9 cellular contexts compared by ENCODE assay signal in the genomic region with DNA sequence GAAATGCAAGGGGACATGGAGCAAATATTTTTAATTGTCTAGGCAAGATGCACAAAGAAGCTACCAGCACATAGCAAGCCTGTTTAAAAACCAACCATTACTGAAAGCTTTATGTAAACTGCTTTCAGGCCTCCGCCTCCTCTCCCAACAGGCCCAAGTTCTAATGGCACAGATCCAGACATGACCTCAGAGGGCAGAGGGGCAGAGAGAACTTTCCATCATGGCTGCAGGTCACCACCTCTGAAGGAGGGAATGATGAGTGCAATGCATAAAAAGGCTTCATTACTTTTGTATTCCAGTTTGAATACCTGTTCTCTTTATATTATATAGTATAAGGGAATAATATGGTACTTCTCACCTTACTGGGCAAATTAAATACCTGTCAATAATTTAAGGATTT. TPM values are rescaled to one million over a fixed set of nuclear protein-coding genes. Genes with fewer than 3 reads are reported as not detected.
DNase-seq lines count a peak whose midpoint lies in the region; ATAC-seq lines count a peak whose summit lies in the region.
"Had no signal": no experiment of that assay in that cellular context is flagged by ENCODE, and none has a peak within 500 bp of the region (broad histone marks: within the 10 kb centered on the region; RNA-seq: fewer than 3 reads in every experiment).

No MANE protein-coding gene starts in this region.

- DNase-seq in activated naive CD8-positive, alpha-beta T cell treated with anti-CD3 and anti-CD28 coated beads, Interleukin-2, amount 10 ng/mL, durations not matched to agents 7 days and 5 days: no peak
- peak; percentile 61 for DNase-seq in inferior parietal cortex (ENCODE audit: extremely low spot score)
- DNase-seq in stimulated activated naive B cell treated with anti-CD40 and anti-IgM and Interleukin-4, amounts not matched to agents 10 μg/mL and 1 μg/mL and 100 μg/mL, for 72 hours: no peak
- no peak for DNase-seq in stimulated activated CD4-positive, alpha-beta T cell treated with anti-CD3 and anti-CD28 coated beads, Interleukin-12 subunit alpha, Interleukin-12 subunit beta, amount 100 ng/mL, for 4 hours
- DNase-seq in NCI-H1048 (lab: John Stamatoyannopoulos, UW): no peak
- DNase-seq in NCI-H345 treated with DMSO at 0.1 percent for 48 hours (lab: John Stamatoyannopoulos, UW; ENCODE audit: unreplicated experiment): no peak

- H3K36me3 Mint-ChIP-seq in activated naive CD8-positive, alpha-beta T cell treated with anti-CD3 and anti-CD28 coated beads, Interleukin-2, amount 10 ng/mL, durations not matched to agents 7 days and 5 days: peaks cover 55% of the 10 kb centered on the region
- peaks cover 33 to 45% of the 10 kb centered on the region in 2 donors for H3K36me3 Mint-ChIP-seq in stimulated activated naive B cell treated with anti-CD40 and anti-IgM and Interleukin-4, amounts not matched to agents 10 μg/mL and 1 μg/mL and 100 μg/mL, for 72 hours

- no peak overlapping the region for H3K9ac ChIP-seq in HUES6 (ENCODE audit: low read length)

- H3K36me3 ChIP-seq in HUES6 (ENCODE audit: control insufficient read depth, insufficient read depth, low read length): peaks cover 100% of the 10 kb centered on the region

- no peaks in the 10 kb centered on the region for H3K9me3 Mint-ChIP-seq in activated naive CD8-positive, alpha-beta T cell treated with anti-CD3 and anti-CD28 coated beads, Interleukin-2, amount 10 ng/mL, durations not matched to agents 7 days and 5 days
- H3K9me3 Mint-ChIP-seq in stimulated activated naive B cell treated with anti-CD40 and anti-IgM and Interleukin-4, amounts not matched to agents 10 μg/mL and 1 μg/mL and 100 μg/mL, for 72 hours: no peaks in the 10 kb centered on the region

- H3K27me3 ChIP-seq in HUES6 (ENCODE audit: control insufficient read depth, insufficient read depth, low read length): no peaks in the 10 kb centered on the region

- peaks cover 11% of the 10 kb centered on the region; the same call in 1 of the 2 replicates for H3K4me1 ChIP-seq in HUES6 (ENCODE audit: control insufficient read depth, insufficient read depth, low read length)

- H3K27ac ChIP-seq in HUES6 (ENCODE audit: low read depth, low read length): peak overlapping the region; percentile 49; the same call in 1 of the 2 replicates

- no peak for ATAC-seq in activated naive CD8-positive, alpha-beta T cell treated with anti-CD3 and anti-CD28 coated beads, Interleukin-2, amount 10 ng/mL, durations not matched to agents 7 days and 5 days (ENCODE audit: low read depth)
- ATAC-seq in stimulated activated naive B cell treated with anti-CD40 and anti-IgM and Interleukin-4, amounts not matched to agents 10 μg/mL and 1 μg/mL and 100 μg/mL, for 72 hours (replicated peaks): no peak
- ATAC-seq in HG03097 (IDR thresholded peaks at IDR 0.05; ENCODE audit: low FRiP score, unreplicated experiment): no peak

- POLR2A ChIA-PET in activated naive CD8-positive, alpha-beta T cell treated with anti-CD3 and anti-CD28 coated beads, Interleukin-2, amount 10 ng/mL, durations not matched to agents 7 days and 5 days (lab: Charles Lee): interaction anchor here (0.6 to 1.8 kb wide), 5 partner anchors 8 to 41 kb away, joined by 3 to 6 read pairs (median 3); no protein-coding TSS in a partner anchor

- no peaks in the 10 kb centered on the region for H3K27me3 Mint-ChIP-seq in activated naive CD8-positive, alpha-beta T cell treated with anti-CD3 and anti-CD28 coated beads, Interleukin-2, amount 10 ng/mL, durations not matched to agents 7 days and 5 days
- H3K27me3 Mint-ChIP-seq in stimulated activated naive B cell treated with anti-CD40 and anti-IgM and Interleukin-4, amounts not matched to agents 10 μg/mL and 1 μg/mL and 100 μg/mL, for 72 hours: no peaks in the 10 kb centered on the region

- no peaks in the 10 kb centered on the region for H3K9me3 ChIP-seq in HUES6 (ENCODE audit: control insufficient read depth, insufficient read depth, low read depth, low read length)

- H3K4me3 Mint-ChIP-seq in activated naive CD8-positive, alpha-beta T cell treated with anti-CD3 and anti-CD28 coated beads, Interleukin-2, amount 10 ng/mL, durations not matched to agents 7 days and 5 days: no peak overlapping the region
- H3K4me3 Mint-ChIP-seq in stimulated activated naive B cell treated with anti-CD40 and anti-IgM and Interleukin-4, amounts not matched to agents 10 μg/mL and 1 μg/mL and 100 μg/mL, for 72 hours: no peak overlapping the region

- peak overlapping the region; percentile 77 for H3K27ac Mint-ChIP-seq in activated naive CD8-positive, alpha-beta T cell treated with anti-CD3 and anti-CD28 coated beads, Interleukin-2, amount 10 ng/mL, durations not matched to agents 7 days and 5 days
- H3K27ac Mint-ChIP-seq in stimulated activated naive B cell treated with anti-CD40 and anti-IgM and Interleukin-4, amounts not matched to agents 10 μg/mL and 1 μg/mL and 100 μg/mL, for 72 hours: peak overlapping the region; percentile 69

- no peak overlapping the region for H3K4me3 ChIP-seq in HUES6 (ENCODE audit: low read depth, low read length)

- H3K4me1 Mint-ChIP-seq in activated naive CD8-positive, alpha-beta T cell treated with anti-CD3 and anti-CD28 coated beads, Interleukin-2, amount 10 ng/mL, durations not matched to agents 7 days and 5 days: peaks cover 52% of the 10 kb centered on the region
- peaks cover 9 to 22% of the 10 kb centered on the region in 2 donors for H3K4me1 Mint-ChIP-seq in stimulated activated naive B cell treated with anti-CD40 and anti-IgM and Interleukin-4, amounts not matched to agents 10 μg/mL and 1 μg/mL and 100 μg/mL, for 72 hours

RNA-seq across cellular contexts. Expression of a gene that starts 15.2 kb away (rescaled TPM):
- 100 to 1,000 TPM; 667 to 710 TPM for total RNA-seq in activated naive CD8-positive, alpha-beta T cell treated with anti-CD3 and anti-CD28 coated beads, Interleukin-2, amount 10 ng/mL, durations not matched to agents 7 days and 5 days

RNA-seq across cellular contexts. Expression of a gene that starts 23.0 kb away (rescaled TPM):
- 1 to 10 TPM in 1 of 2 experiments, under 1 TPM in 1; 0.91 to 1.4 TPM for total RNA-seq in activated naive CD8-positive, alpha-beta T cell treated with anti-CD3 and anti-CD28 coated beads, Interleukin-2, amount 10 ng/mL, durations not matched to agents 7 days and 5 days

RNA-seq across cellular contexts. Expression of a gene that starts 35.9 kb away (rescaled TPM):
- total RNA-seq in activated naive CD8-positive, alpha-beta T cell treated with anti-CD3 and anti-CD28 coated beads, Interleukin-2, amount 10 ng/mL, durations not matched to agents 7 days and 5 days: not detected
- total RNA-seq: mesenteric fat pad had no signal
